9 cellular contexts compared by ENCODE assay signal in genomic region chr1:227363825-227364224, GRCh38. TPM values are rescaled to one million over a fixed set of nuclear protein-coding genes. Genes with fewer than 3 reads are reported as not detected.
"Had no signal": no experiment of that assay in that cellular context is flagged by ENCODE, and none has a peak within 500 bp of the region (broad histone marks: within the 10 kb centered on the region; RNA-seq: fewer than 3 reads in every experiment).

No MANE protein-coding gene starts in this region.

- ATAC-seq: HepG2 had no signal

- H3K27ac Mint-ChIP-seq: IgD-negative memory B cell had no signal

- H3K36me3 Mint-ChIP-seq: IgD-negative memory B cell had no signal

- FAIRE-seq: HepG2, HTR-8/SVneo had no signal

- H3K4me2 ChIP-seq: KMS-11 had no signal

- H3K9me3 Mint-ChIP-seq: IgD-negative memory B cell had no signal

- H3K9ac ChIP-seq: KMS-11 had no signal

- DNase-seq: IMR-90, Karpas-422, KBM-7, KG1 had no signal

- H3K27ac ChIP-seq: HL-60, KMS-11 had no signal

- H3K4me3 Mint-ChIP-seq: IgD-negative memory B cell had no signal

RNA-seq across cellular contexts. Expression of gene CDC42BPA, which starts 45.5 kb away (rescaled TPM):
- polyA plus RNA-seq: IgD-negative memory B cell had no signal
